ENCODE assay signal across 16 cellular contexts in genomic region chr2:154484338-154485099, GRCh38.
DNase-seq lines count a peak whose midpoint lies in the region; ATAC-seq and TF ChIP-seq lines count a peak whose summit lies in the region.
"Had no signal": no experiment of that assay in that cellular context is flagged by ENCODE, and none has a peak within 500 bp of the region (broad histone marks: within the 10 kb centered on the region; RNA-seq: fewer than 3 reads in every experiment).

No MANE protein-coding gene starts in this region.

- H3K27ac ChIP-seq in mesendoderm (ENCODE audit: low read depth, low read length): no peak overlapping the region

- no peak overlapping the region for H4K8ac ChIP-seq in mesendoderm (ENCODE audit: low read depth, low read length)

- H3K4me2 ChIP-seq in mesendoderm (ENCODE audit: low read length): no peak overlapping the region

- no peaks in the 10 kb centered on the region for H3K79me1 ChIP-seq in mesendoderm (ENCODE audit: low read length)

- no peaks in the 10 kb centered on the region for H3K9me3 Mint-ChIP-seq in nephron progenitor cell
- H3K9me3 Mint-ChIP-seq: activated naive CD8-positive, alpha-beta T cell treated with anti-CD3 and anti-CD28 coated beads, Interleukin-2, amount 10 ng/mL, durations not matched to agents 7 days and 5 days had no signal

- no peak overlapping the region for H3K4ac ChIP-seq in mesendoderm (ENCODE audit: low read depth, low read length)

- no peaks in the 10 kb centered on the region for H3K36me3 Mint-ChIP-seq in nephron progenitor cell (ENCODE audit: low read depth)
- H3K36me3 Mint-ChIP-seq: activated naive CD8-positive, alpha-beta T cell treated with anti-CD3 and anti-CD28 coated beads, Interleukin-2, amount 10 ng/mL, durations not matched to agents 7 days and 5 days had no signal

- no peak overlapping the region for H3K56ac ChIP-seq in mesendoderm (ENCODE audit: low read length)

- H3K23ac ChIP-seq in mesendoderm (ENCODE audit: low read length): no peak overlapping the region

- no peak overlapping the region for H2BK120ac ChIP-seq in mesendoderm (ENCODE audit: low read depth, low read length)

- no peak overlapping the region for H2BK15ac ChIP-seq in mesendoderm (replicated peaks; ENCODE audit: low read depth)

- no peak overlapping the region for H4K5ac ChIP-seq in mesendoderm (ENCODE audit: low read length)

- H2BK5ac ChIP-seq in mesendoderm (ENCODE audit: low read length): no peak overlapping the region

- H3K27me3 Mint-ChIP-seq in nephron progenitor cell (ENCODE audit: low read depth, poor library complexity): no peaks in the 10 kb centered on the region
- H3K27me3 Mint-ChIP-seq: activated naive CD8-positive, alpha-beta T cell treated with anti-CD3 and anti-CD28 coated beads, Interleukin-2, amount 10 ng/mL, durations not matched to agents 7 days and 5 days had no signal

- DNase-seq in SW480 (ENCODE audit: low spot score) (peak; percentile 37), mesendoderm (peak; percentile 48), NCI-H2227 treated with DMSO at 0.1 percent for 48 hours (lab: John Stamatoyannopoulos, UW) (no peak), nephron progenitor cell (no peak)
- no peak for DNase-seq in stimulated activated CD4-positive, alpha-beta T cell treated with anti-CD3 and anti-CD28 coated beads, Interleukin-4, amount 100 ng/mL, for 4 hours
- DNase-seq: activated CD4-positive, CD25-positive, alpha-beta regulatory T cell; activated naive CD8-positive, alpha-beta T cell treated with anti-CD3 and anti-CD28 coated beads, Interleukin-2, amount 10 ng/mL, durations not matched to agents 7 days and 5 days; C1 segment of cervical spinal cord; EL; glutamatergic neuron; KBM-7; left ventricle myocardium superior; PC-3 had no signal

- no peak overlapping the region for H3K4me3 Mint-ChIP-seq in nephron progenitor cell
- H3K4me3 Mint-ChIP-seq: activated naive CD8-positive, alpha-beta T cell treated with anti-CD3 and anti-CD28 coated beads, Interleukin-2, amount 10 ng/mL, durations not matched to agents 7 days and 5 days had no signal

- no peak overlapping the region for H3K4me3 ChIP-seq in mesendoderm (ENCODE audit: low read length)

- H3K79me2 ChIP-seq in mesendoderm (ENCODE audit: control insufficient read depth, insufficient read depth, low read length): no peaks in the 10 kb centered on the region

- H3K36me3 ChIP-seq in mesendoderm (ENCODE audit: control insufficient read depth, insufficient read depth, low read length): no peaks in the 10 kb centered on the region

- no CpG with 5 or more reads among the region's 4 CpGs for whole genome bisulfite sequencing in mesendoderm (ENCODE audit: extremely low coverage, insufficient coverage, low lambda C conversion rate)

- no peak overlapping the region for H3K18ac ChIP-seq in mesendoderm (ENCODE audit: low read length)

- H2AK5ac ChIP-seq in mesendoderm (ENCODE audit: low read length): no peak overlapping the region

- H3K27me3 ChIP-seq in mesendoderm (ENCODE audit: insufficient read depth, low read length, poor library complexity): no peaks in the 10 kb centered on the region

- TF ChIP-seq CTCF in nephron progenitor cell (IDR thresholded peaks at IDR 0.05): no peak

- H3K4me1 Mint-ChIP-seq in nephron progenitor cell: no peaks in the 10 kb centered on the region
- H3K4me1 Mint-ChIP-seq: activated naive CD8-positive, alpha-beta T cell treated with anti-CD3 and anti-CD28 coated beads, Interleukin-2, amount 10 ng/mL, durations not matched to agents 7 days and 5 days had no signal

- H3K27ac Mint-ChIP-seq in nephron progenitor cell: no peak overlapping the region
- H3K27ac Mint-ChIP-seq: activated naive CD8-positive, alpha-beta T cell treated with anti-CD3 and anti-CD28 coated beads, Interleukin-2, amount 10 ng/mL, durations not matched to agents 7 days and 5 days had no signal

- H3K4me1 ChIP-seq in mesendoderm (ENCODE audit: control insufficient read depth, low read depth, low read length): no peaks in the 10 kb centered on the region

- H3K9ac ChIP-seq in mesendoderm (ENCODE audit: low read length): no peak overlapping the region

- ATAC-seq in GM18499 (IDR thresholded peaks at IDR 0.05; ENCODE audit: insufficient read depth, unreplicated experiment): peak; percentile 55
- peak; percentile 55 for ATAC-seq in HG02981 (IDR thresholded peaks at IDR 0.05; ENCODE audit: unreplicated experiment)
- ATAC-seq in HG02642 (IDR thresholded peaks at IDR 0.05; ENCODE audit: poor library complexity, unreplicated experiment): no peak
- ATAC-seq: left ventricle myocardium superior, PC-3 had no signal

Comparison
In these comparisons a context has a peak if more than half of its experiments do, and no peak if none do; other contexts are left out.
1. DNase-seq: peak in SW480 (single experiment) and mesendoderm (single experiment); none in NCI-H2227 treated with DMSO at 0.1 percent for 48 hours (single experiment), stimulated activated CD4-positive, alpha-beta T cell treated with anti-CD3 and anti-CD28 coated beads, Interleukin-4, amount 100 ng/mL, for 4 hours (0 of 2) and nephron progenitor cell (single experiment).